ENCODE assay signal across 10 cellular contexts in the genomic region with DNA sequence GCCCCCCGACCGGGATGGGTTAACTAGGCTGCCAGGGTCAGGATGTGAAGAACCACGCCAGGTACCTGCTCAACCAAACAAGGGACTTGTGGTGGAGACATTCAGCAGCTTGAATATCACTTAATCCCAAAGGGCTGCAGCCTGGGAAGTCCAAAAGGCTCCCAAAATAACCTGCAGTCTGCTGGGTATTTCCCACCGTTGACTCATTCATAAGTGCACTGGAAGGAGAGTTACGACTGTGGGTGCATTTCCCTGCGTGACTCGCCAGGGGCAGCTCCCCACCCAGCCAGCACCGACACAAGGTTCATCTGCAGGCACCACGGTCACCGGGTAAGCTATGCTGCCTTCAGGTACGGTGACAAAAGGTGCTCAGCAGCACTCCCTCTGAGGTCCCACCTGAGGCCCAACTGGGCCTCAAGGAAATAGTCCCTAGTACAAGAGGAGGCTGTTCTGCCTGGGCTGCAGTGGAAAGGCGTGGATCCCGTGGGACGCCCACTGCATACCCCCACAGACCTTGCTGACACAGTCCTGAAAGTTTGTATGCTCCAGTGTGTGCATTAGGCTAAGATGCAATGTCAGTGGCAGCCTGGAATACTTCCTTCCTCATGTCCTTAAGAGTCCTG.
A peak's percentile ranks its signal among the peaks of the same experiment; 100 is the strongest.
DNase-seq lines count a peak whose midpoint lies in the region; ATAC-seq and TF ChIP-seq lines count a peak whose summit lies in the region.
"Had no signal": no experiment of that assay in that cellular context is flagged by ENCODE, and none has a peak within 500 bp of the region (broad histone marks: within the 10 kb centered on the region; RNA-seq: fewer than 3 reads in every experiment).

No MANE protein-coding gene starts in this region.

- H3K27me3 ChIP-seq in right lobe of liver = no peaks in the 10 kb centered on the region
- H3K27me3 ChIP-seq: neutrophil had no signal

- H3K27ac ChIP-seq in right lobe of liver = no peak overlapping the region
- H3K27ac ChIP-seq: C4-2B, neutrophil had no signal

- TF ChIP-seq POLR2A in right lobe of liver (IDR thresholded peaks at IDR 0.05) = no peak

- no peaks in the 10 kb centered on the region for H3K36me3 ChIP-seq in right lobe of liver

- no peak for TF ChIP-seq CTCF in right lobe of liver (IDR thresholded peaks at IDR 0.05)

- H3K4me1 ChIP-seq in right lobe of liver = no peaks in the 10 kb centered on the region

- peak; percentile 84 for DNase-seq in activated effector memory CD4-positive, alpha-beta T cell treated with anti-CD3 and anti-CD28 coated beads, Interleukin-2, amount 50 U/mL, for 16 hours
- no peak for DNase-seq in activated effector memory CD4-positive, alpha-beta T cell treated with Interleukin-2 at 50 U/mL for 16 hours
- DNase-seq in activated T-helper 1 cell treated with Interleukin-2 at 50 U/mL for 16 hours (ENCODE audit: low read depth) (peak; percentile 28), right lobe of liver (no peak), midbrain (lab: John Stamatoyannopoulos, UW) (no peak), UCSD-AML1 (lab: John Stamatoyannopoulos, UW; ENCODE audit: unreplicated experiment) (no peak)
- peak; percentile 62 for DNase-seq in stimulated activated CD4-positive, alpha-beta T cell treated with anti-CD3 and anti-CD28 coated beads, Interleukin-4, amount 100 ng/mL, for 24 hours

- peak; percentile 32 for ATAC-seq in HG03060 (IDR thresholded peaks at IDR 0.05; ENCODE audit: low read depth, unreplicated experiment)
- no peak for ATAC-seq in right lobe of liver

- intact Hi-C loops in right lobe of liver (cut with DNase I) = no loop called here

- no peak overlapping the region for H3K4me3 ChIP-seq in right lobe of liver

- WGBS in right lobe of liver (ENCODE audit: insufficient coverage, low coverage, low lambda C conversion rate, missing lambda C conversion rate) = no CpG with 5 or more reads among the region's 14 CpGs

- H3K9me3 ChIP-seq in right lobe of liver = no peaks in the 10 kb centered on the region
- H3K9me3 ChIP-seq: neutrophil had no signal

Comparison
In these comparisons a context has a peak if more than half of its experiments do, and no peak if none do; other contexts are left out.
1. DNase-seq: peak in activated effector memory CD4-positive, alpha-beta T cell treated with anti-CD3 and anti-CD28 coated beads, Interleukin-2, amount 50 U/mL, for 16 hours (single experiment), activated T-helper 1 cell treated with Interleukin-2 at 50 U/mL for 16 hours (single experiment) and stimulated activated CD4-positive, alpha-beta T cell treated with anti-CD3 and anti-CD28 coated beads, Interleukin-4, amount 100 ng/mL, for 24 hours (single experiment); none in activated effector memory CD4-positive, alpha-beta T cell treated with Interleukin-2 at 50 U/mL for 16 hours (single experiment), right lobe of liver (0 of 3), midbrain (single experiment) and UCSD-AML1 (single experiment).